In the genomic region with DNA sequence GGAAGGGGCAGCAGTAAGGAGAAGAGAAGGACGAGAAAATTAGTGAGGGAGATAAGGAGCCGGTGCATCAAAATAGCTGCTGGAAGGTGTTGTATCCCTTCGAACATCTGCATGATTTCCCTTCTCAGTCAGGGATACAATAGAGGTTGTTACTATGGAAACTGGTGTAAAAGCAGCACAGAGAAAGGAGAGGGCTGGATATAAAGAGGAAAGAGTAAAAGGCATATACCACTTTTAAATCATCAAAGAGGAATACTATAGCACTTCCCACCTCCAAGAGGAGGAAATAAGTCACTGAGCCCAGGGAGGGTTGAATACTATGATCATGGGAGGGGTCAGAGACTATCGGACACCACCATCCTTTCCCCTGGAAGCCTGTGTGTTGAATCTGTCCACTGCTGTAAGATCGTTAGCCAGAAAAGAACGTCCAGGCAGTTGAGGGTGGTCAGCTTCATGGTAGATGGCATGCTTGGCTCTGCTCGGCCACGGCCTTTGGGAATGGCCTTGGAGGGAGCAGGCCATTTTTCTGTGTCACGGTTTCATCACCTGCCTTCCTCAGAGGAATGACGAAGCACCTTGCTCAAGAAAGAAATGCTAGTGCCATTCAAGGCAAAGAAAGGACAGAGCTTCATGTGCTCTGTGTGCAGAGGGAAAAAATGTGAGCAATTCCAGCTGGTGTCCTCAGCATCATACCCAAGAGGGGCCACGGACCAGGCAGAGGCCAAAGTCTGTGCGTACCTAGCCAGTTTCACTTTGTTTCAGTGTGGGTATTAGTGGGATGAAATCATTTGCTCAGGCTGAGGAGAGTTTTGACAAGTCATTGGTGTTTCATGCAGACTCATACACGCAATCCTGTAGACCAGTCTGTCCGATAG, we compare ENCODE assay signal across 11 cellular contexts.
A peak's percentile ranks its signal among the peaks of the same experiment; 100 is the strongest.
DNase-seq lines count a peak whose midpoint lies in the region; ATAC-seq, FAIRE-seq and TF ChIP-seq lines count a peak whose summit lies in the region.
"Had no signal": no experiment of that assay in that cellular context is flagged by ENCODE, and none has a peak within 500 bp of the region (broad histone marks: within the 10 kb centered on the region; RNA-seq: fewer than 3 reads in every experiment).

No MANE protein-coding gene starts in this region.

- H3K4me1 Mint-ChIP-seq in CD14-positive monocyte: peaks cover 19% of the 10 kb centered on the region

- H3K36me3 Mint-ChIP-seq in CD14-positive monocyte: no peaks in the 10 kb centered on the region
- H3K36me3 Mint-ChIP-seq: stimulated activated naive B cell treated with anti-CD40 and anti-IgM and Interleukin-4, amounts not matched to agents 10 μg/mL and 1 μg/mL and 100 μg/mL, for 72 hours had no signal

- H3K79me2 ChIP-seq in H1 (ENCODE audit: control insufficient read depth in 1 of 2, insufficient read depth in 2 of 2, low read length in 2 of 2): no peaks in the 10 kb centered on the region

- H3K27ac Mint-ChIP-seq in CD14-positive monocyte: peak overlapping the region in 4 of 7 donors; percentile 24 to 54 (median 34)
- H3K27ac Mint-ChIP-seq: stimulated activated naive B cell treated with anti-CD40 and anti-IgM and Interleukin-4, amounts not matched to agents 10 μg/mL and 1 μg/mL and 100 μg/mL, for 72 hours had no signal

- TF ChIP-seq RAD21 in H1 (IDR thresholded peaks at IDR 0.05 in 1 of 2, conservative IDR thresholded peaks at IDR 0.05 in 1 of 2; ENCODE audit: low read depth in 2 of 2, low read length in 2 of 2): no peak

- FAIRE-seq in H1 (lab: Jason Lieb, UNC): no peak
- FAIRE-seq in GM12891 (lab: Jason Lieb, UNC): no peak

- TF ChIP-seq POLR2A in H1 (IDR thresholded peaks at IDR 0.05; ENCODE audit: control extremely low read depth in 1 of 2, low read depth in 2 of 2, low read length in 2 of 2) (no peak), GM12891 (IDR thresholded peaks at IDR 0.05; ENCODE audit: low read depth, low read length) (no peak)

- H2AFZ ChIP-seq in H1 (ENCODE audit: low read length) (0 out of 2 replicates have a peak overlapping the region, but pooled peaks have one; percentile 64), neuronal stem cell (ENCODE audit: low read length) (peak overlapping the region; percentile 53)

- DNase-seq in CD14-positive monocyte (ENCODE audit: low spot score): no peak
- peak; percentile 40 for DNase-seq in NCI-H2029 treated with DMSO at 0.1 percent for 48 hours (lab: John Stamatoyannopoulos, UW)
- no peak for DNase-seq in H1 (ENCODE audit: low read depth in 1 of 2, low spot score in 2 of 2)
- DNase-seq in neuronal stem cell (ENCODE audit: low spot score): no peak
- no peak for DNase-seq in GM12891 (ENCODE audit: insufficient read length, low spot score)
- no peak for DNase-seq in NCI-H510A (lab: John Stamatoyannopoulos, UW)
- DNase-seq: foreskin melanocyte; NCI-H1436; stimulated activated naive B cell treated with anti-CD40 and anti-IgM and Interleukin-4, amounts not matched to agents 10 μg/mL and 1 μg/mL and 100 μg/mL, for 72 hours had no signal

- no peaks in the 10 kb centered on the region for H3K9me3 ChIP-seq in H1 (ENCODE audit: insufficient read depth in 2 of 2, low read depth in 1 of 2, low read length in 1 of 2)
- no peaks in the 10 kb centered on the region for H3K9me3 ChIP-seq in neuronal stem cell (replicated peaks in 1 of 2; ENCODE audit: control insufficient read depth in 2 of 2, insufficient read depth in 1 of 2, low read depth in 1 of 2, low read length in 2 of 2)

- H3K23ac ChIP-seq in H1 (ENCODE audit: insufficient read length) (no peak overlapping the region), neuronal stem cell (ENCODE audit: low read depth, low read length, poor library complexity) (no peak overlapping the region)

- H2AK5ac ChIP-seq in H1 (ENCODE audit: low read depth, low read length): no peak overlapping the region
- no peak overlapping the region for H2AK5ac ChIP-seq in neuronal stem cell (ENCODE audit: low read depth, low read length)

- no peaks in the 10 kb centered on the region for H3K9me3 Mint-ChIP-seq in CD14-positive monocyte
- H3K9me3 Mint-ChIP-seq: stimulated activated naive B cell treated with anti-CD40 and anti-IgM and Interleukin-4, amounts not matched to agents 10 μg/mL and 1 μg/mL and 100 μg/mL, for 72 hours had no signal

- no peak overlapping the region for H3K4me2 ChIP-seq in H1 (ENCODE audit: insufficient read depth in 1 of 2, low read depth in 2 of 2, low read length in 2 of 2)
- H3K4me2 ChIP-seq in neuronal stem cell (ENCODE audit: insufficient read depth, low read length, poor library complexity, severe bottlenecking): no peak overlapping the region

- H4K20me1 ChIP-seq in H1 (replicated peaks in 1 of 2; ENCODE audit: control insufficient read depth in 1 of 2, insufficient read depth in 2 of 2, low read length in 2 of 2): no peaks in the 10 kb centered on the region

- intact Hi-C loops in CD14-positive monocyte (cut with micrococcal nuclease): loop anchor here in 1 of 2 donors (10.0 kb wide), 1 partner anchor 49 kb away; no protein-coding TSS in a partner anchor

- ATAC-seq in GM21360 (IDR thresholded peaks at IDR 0.05; ENCODE audit: unreplicated experiment): no peak
- no peak for ATAC-seq in GM19324 (IDR thresholded peaks at IDR 0.05; ENCODE audit: low FRiP score, unreplicated experiment)
- ATAC-seq: stimulated activated naive B cell treated with anti-CD40 and anti-IgM and Interleukin-4, amounts not matched to agents 10 μg/mL and 1 μg/mL and 100 μg/mL, for 72 hours had no signal

- H3K79me1 ChIP-seq in H1 (ENCODE audit: low read depth, low read length): no peaks in the 10 kb centered on the region
- no peaks in the 10 kb centered on the region for H3K79me1 ChIP-seq in neuronal stem cell (ENCODE audit: low read depth, low read length)

- H3K9ac ChIP-seq in H1 (replicated peaks in 1 of 4; ENCODE audit: extremely low read depth in 1 of 4, low read depth in 3 of 4, low read length in 3 of 4) (no peak overlapping the region), neuronal stem cell (ENCODE audit: low read depth, low read length, poor library complexity) (no peak overlapping the region)

- no peak overlapping the region for H3K18ac ChIP-seq in H1 (ENCODE audit: extremely low read depth, low read length)
- peak overlapping the region; percentile 46 for H3K18ac ChIP-seq in neuronal stem cell (ENCODE audit: low read length)

- CTCF ChIA-PET in H1 (lab: Charles Lee; ENCODE audit: partially characterized antibody): interaction anchor here (0.6 to 2.3 kb wide), 6 partner anchors 9 to 1049 kb away, joined by 3 to 7 read pairs (median 4); no protein-coding TSS in a partner anchor

- POLR2A ChIA-PET in H1 (lab: Charles Lee; ENCODE audit: partially characterized antibody): interaction anchor here (0.7 kb wide), 1 partner anchor 10 kb away, joined by 3 read pairs; no protein-coding TSS in a partner anchor

- no peak for TF ChIP-seq EP300 in H1 (IDR thresholded peaks at IDR 0.05; ENCODE audit: borderline replicate concordance in 1 of 2, low read depth in 2 of 2, low read length in 2 of 2)

- H3K23me2 ChIP-seq in H1 (ENCODE audit: low read depth, low read length): no peaks in the 10 kb centered on the region

- TF ChIP-seq CTCF in CD14-positive monocyte (IDR thresholded peaks at IDR 0.05) (no peak), H1 (IDR thresholded peaks at IDR 0.05; ENCODE audit: control extremely low read depth in 1 of 3, insufficient read depth in 1 of 3, low read depth in 1 of 3, low read length in 3 of 3) (no peak)

- H4K91ac ChIP-seq in H1 (replicated peaks; ENCODE audit: insufficient read length, low read length) (no peak overlapping the region), neuronal stem cell (ENCODE audit: low read depth, low read length, poor library complexity) (no peak overlapping the region)

- peak overlapping the region; percentile 43; the same call in 1 of the 2 replicates for H2BK20ac ChIP-seq in H1 (ENCODE audit: low read length)

- H3K4me1 ChIP-seq in H1 (replicated peaks in 1 of 4; ENCODE audit: control insufficient read depth in 3 of 4, insufficient read depth in 4 of 4, low read length in 3 of 4): peaks cover 0 to 4% (median 2%) of the 10 kb centered on the region in 4 experiments; a peak in 3 of 7 replicates
- peaks cover 21 to 35% of the 10 kb centered on the region in 2 donors for H3K4me1 ChIP-seq in neuronal stem cell (ENCODE audit: control insufficient read depth in 2 of 2, insufficient read depth in 1 of 2, low read depth in 1 of 2, low read length in 2 of 2)

- H2BK15ac ChIP-seq in H1 (ENCODE audit: low read length) (no peak overlapping the region), neuronal stem cell (ENCODE audit: low read length) (no peak overlapping the region)

- H2BK5ac ChIP-seq in H1 (ENCODE audit: low read depth, low read length): no peak overlapping the region
- no peak overlapping the region for H2BK5ac ChIP-seq in neuronal stem cell (ENCODE audit: low read length)

- H4K8ac ChIP-seq in H1 (ENCODE audit: extremely low read depth, insufficient read depth, low read length) (no peak overlapping the region), neuronal stem cell (ENCODE audit: low read depth, low read length) (no peak overlapping the region)

- H3K4me3 ChIP-seq in H1 (ENCODE audit: extremely low read depth in 1 of 4, insufficient read depth in 2 of 4, low read depth in 3 of 4, low read length in 4 of 4) (no peak overlapping the region), neuronal stem cell (ENCODE audit: low read length in 2 of 2) (no peak overlapping the region)

- H3K4me3 Mint-ChIP-seq in CD14-positive monocyte: no peak overlapping the region
- H3K4me3 Mint-ChIP-seq: stimulated activated naive B cell treated with anti-CD40 and anti-IgM and Interleukin-4, amounts not matched to agents 10 μg/mL and 1 μg/mL and 100 μg/mL, for 72 hours had no signal

- no peak overlapping the region for H4K5ac ChIP-seq in H1 (ENCODE audit: insufficient read length, low read depth, low read length)

- 87 to 100% methylated on average over 1 to 14 of the region's 14 CpGs for WGBS in H1 (ENCODE audit: extremely low coverage in 1 of 2, insufficient coverage in 1 of 2, insufficient read length in 1 of 2, insufficient replicate concordance in 2 of 2, low coverage in 1 of 2, low lambda C conversion rate in 2 of 2, missing lambda C conversion rate in 1 of 2), 2 experiments
- WGBS in neuronal stem cell (ENCODE audit: extremely low coverage in 2 of 2, insufficient read length in 2 of 2, insufficient replicate concordance in 1 of 2), 2 donors: no CpG with 5 or more reads among the region's 14 CpGs

- H3K14ac ChIP-seq in H1 (ENCODE audit: insufficient read length) (no peak overlapping the region), neuronal stem cell (ENCODE audit: low read length) (no peak overlapping the region)

- H3K36me3 ChIP-seq in H1 (ENCODE audit: control insufficient read depth in 2 of 4, insufficient read depth in 4 of 4, low read length in 3 of 4): peaks cover 0 to 2% (median 0%) of the 10 kb centered on the region in 4 experiments; a peak in 1 of 8 replicates
- no peaks in the 10 kb centered on the region for H3K36me3 ChIP-seq in neuronal stem cell (replicated peaks in 1 of 2; ENCODE audit: control insufficient read depth in 2 of 2, insufficient read depth in 2 of 2, low read length in 2 of 2)

- H3K27ac ChIP-seq in H1 (ENCODE audit: low read depth, low read length) (no peak overlapping the region; the same call in 1 of the 2 replicates), neuronal stem cell (replicated peaks; ENCODE audit: low read length) (peak overlapping the region; percentile 11)

- H3K4ac ChIP-seq in H1 (replicated peaks; ENCODE audit: insufficient read length, low read depth, low read length) (no peak overlapping the region), neuronal stem cell (ENCODE audit: low read length) (no peak overlapping the region)

- H2BK120ac ChIP-seq in H1 (replicated peaks; ENCODE audit: low read depth, low read length) (no peak overlapping the region), neuronal stem cell (ENCODE audit: low read depth, low read length) (no peak overlapping the region)

- H3K27me3 ChIP-seq in H1 (replicated peaks in 1 of 4; ENCODE audit: control insufficient read depth in 3 of 4, extremely low read depth in 1 of 4, insufficient read depth in 3 of 4, low read length in 3 of 4) (no peaks in the 10 kb centered on the region), neuronal stem cell (ENCODE audit: control insufficient read depth in 3 of 3, insufficient read depth in 3 of 3, low read depth in 1 of 3, low read length in 3 of 3) (peaks cover 0 to 2% (median 0%) of the 10 kb centered on the region in 3 experiments)

- no peak overlapping the region for H3K56ac ChIP-seq in H1 (replicated peaks; ENCODE audit: insufficient read length, low read depth, low read length)

- H2BK12ac ChIP-seq in H1 (ENCODE audit: low read depth, low read length) (no peak overlapping the region), neuronal stem cell (ENCODE audit: low read length) (no peak overlapping the region)

- peaks cover 3 to 13% (median 4%) of the 10 kb centered on the region in 3 donors for H3K27me3 Mint-ChIP-seq in CD14-positive monocyte (ENCODE audit: low read depth in 3 of 3)
- H3K27me3 Mint-ChIP-seq: stimulated activated naive B cell treated with anti-CD40 and anti-IgM and Interleukin-4, amounts not matched to agents 10 μg/mL and 1 μg/mL and 100 μg/mL, for 72 hours had no signal
